ENCODE assay signal across 1 cellular context in the genomic region with DNA sequence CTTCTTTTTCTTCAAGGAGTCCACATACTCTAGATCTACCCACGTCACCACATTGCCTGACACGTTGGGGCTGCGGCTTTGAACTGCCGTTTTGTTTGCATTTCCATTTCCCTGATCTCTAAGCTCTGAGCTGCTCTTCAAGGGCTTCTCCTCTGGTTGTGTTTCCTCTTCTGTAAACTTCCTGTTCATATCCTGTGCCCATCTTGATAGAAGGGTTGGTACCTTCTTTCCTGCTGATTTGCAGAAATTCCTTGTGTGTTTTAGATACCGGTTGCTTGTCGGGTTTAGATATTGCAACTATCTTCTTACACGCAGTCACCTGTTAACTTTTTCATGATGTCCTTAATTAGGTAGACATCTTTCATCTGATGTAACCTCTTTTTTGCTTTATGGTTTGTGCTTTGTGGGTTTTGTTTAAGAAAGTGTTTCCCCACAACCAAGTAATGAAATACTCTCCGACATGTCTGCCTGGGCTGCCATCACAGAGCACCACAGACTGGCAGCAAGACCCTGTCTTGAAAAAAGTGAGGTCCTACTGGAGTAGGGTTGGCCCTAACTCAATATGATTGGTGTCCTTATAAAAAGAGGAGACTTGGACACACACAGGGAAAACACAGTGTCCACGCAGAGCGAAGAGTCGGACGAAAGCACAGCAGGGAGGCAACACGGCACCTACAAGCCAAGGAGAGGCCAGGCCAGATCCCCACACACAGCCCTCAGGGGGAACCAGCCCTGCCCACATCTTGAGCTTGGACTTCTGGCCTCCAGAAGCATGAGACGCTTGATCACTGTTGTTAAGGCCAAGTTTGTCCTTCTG.
A peak's percentile ranks its signal among the peaks of the same experiment; 100 is the strongest.
TF ChIP-seq lines count a peak whose summit lies in the region.

No MANE protein-coding gene starts in this region.

TF ChIP-seq in HepG2, 621 proteins besides CTCF, POLR2A, EP300 and RAD21 (continued from another document and continues in another):
- no peak for TF ChIP-seq ZKSCAN1 (IDR thresholded peaks at IDR 0.05; ENCODE audit: low read length)
- TF ChIP-seq, protein P1, sequence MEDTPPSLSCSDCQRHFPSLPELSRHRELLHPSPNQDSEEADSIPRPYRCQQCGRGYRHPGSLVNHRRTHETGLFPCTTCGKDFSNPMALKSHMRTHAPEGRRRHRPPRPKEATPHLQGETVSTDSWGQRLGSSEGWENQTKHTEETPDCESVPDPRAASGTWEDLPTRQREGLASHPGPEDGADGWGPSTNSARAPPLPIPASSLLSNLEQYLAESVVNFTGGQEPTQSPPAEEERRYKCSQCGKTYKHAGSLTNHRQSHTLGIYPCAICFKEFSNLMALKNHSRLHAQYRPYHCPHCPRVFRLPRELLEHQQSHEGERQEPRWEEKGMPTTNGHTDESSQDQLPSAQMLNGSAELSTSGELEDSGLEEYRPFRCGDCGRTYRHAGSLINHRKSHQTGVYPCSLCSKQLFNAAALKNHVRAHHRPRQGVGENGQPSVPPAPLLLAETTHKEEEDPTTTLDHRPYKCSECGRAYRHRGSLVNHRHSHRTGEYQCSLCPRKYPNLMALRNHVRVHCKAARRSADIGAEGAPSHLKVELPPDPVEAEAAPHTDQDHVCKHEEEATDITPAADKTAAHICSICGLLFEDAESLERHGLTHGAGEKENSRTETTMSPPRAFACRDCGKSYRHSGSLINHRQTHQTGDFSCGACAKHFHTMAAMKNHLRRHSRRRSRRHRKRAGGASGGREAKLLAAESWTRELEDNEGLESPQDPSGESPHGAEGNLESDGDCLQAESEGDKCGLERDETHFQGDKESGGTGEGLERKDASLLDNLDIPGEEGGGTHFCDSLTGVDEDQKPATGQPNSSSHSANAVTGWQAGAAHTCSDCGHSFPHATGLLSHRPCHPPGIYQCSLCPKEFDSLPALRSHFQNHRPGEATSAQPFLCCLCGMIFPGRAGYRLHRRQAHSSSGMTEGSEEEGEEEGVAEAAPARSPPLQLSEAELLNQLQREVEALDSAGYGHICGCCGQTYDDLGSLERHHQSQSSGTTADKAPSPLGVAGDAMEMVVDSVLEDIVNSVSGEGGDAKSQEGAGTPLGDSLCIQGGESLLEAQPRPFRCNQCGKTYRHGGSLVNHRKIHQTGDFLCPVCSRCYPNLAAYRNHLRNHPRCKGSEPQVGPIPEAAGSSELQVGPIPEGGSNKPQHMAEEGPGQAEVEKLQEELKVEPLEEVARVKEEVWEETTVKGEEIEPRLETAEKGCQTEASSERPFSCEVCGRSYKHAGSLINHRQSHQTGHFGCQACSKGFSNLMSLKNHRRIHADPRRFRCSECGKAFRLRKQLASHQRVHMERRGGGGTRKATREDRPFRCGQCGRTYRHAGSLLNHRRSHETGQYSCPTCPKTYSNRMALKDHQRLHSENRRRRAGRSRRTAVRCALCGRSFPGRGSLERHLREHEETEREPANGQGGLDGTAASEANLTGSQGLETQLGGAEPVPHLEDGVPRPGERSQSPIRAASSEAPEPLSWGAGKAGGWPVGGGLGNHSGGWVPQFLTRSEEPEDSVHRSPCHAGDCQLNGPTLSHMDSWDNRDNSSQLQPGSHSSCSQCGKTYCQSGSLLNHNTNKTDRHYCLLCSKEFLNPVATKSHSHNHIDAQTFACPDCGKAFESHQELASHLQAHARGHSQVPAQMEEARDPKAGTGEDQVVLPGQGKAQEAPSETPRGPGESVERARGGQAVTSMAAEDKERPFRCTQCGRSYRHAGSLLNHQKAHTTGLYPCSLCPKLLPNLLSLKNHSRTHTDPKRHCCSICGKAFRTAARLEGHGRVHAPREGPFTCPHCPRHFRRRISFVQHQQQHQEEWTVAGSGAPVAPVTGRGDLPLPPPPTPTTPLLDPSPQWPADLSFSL (CRISPR knock-in tag; IDR thresholded peaks at IDR 0.05) = no peak
- 0 out of 2 replicates have a peak, but pooled peaks have one; percentile 37 for TF ChIP-seq SMYD3 (CRISPR knock-in tag; IDR thresholded peaks at IDR 0.05)
- no peak for TF ChIP-seq ZBTB7B (CRISPR knock-in tag; IDR thresholded peaks at IDR 0.05)
- no peak for TF ChIP-seq ZBTB44 (CRISPR knock-in tag; IDR thresholded peaks at IDR 0.05)
- no peak for TF ChIP-seq NBN (conservative IDR thresholded peaks at IDR 0.05)
- TF ChIP-seq MBD4 (IDR thresholded peaks at IDR 0.05; ENCODE audit: borderline replicate concordance, low read length) = 0 out of 2 replicates have a peak, but pooled peaks have one; percentile 36
- TF ChIP-seq ZNF24 (IDR thresholded peaks at IDR 0.05) = no peak
- TF ChIP-seq NR3C1 (CRISPR knock-in tag; IDR thresholded peaks at IDR 0.05) = no peak
- TF ChIP-seq SMARCC2 (IDR thresholded peaks at IDR 0.05) = no peak
- no peak for TF ChIP-seq FOXA1 (IDR thresholded peaks at IDR 0.05)
- TF ChIP-seq FOXA1 (CRISPR knock-in tag; IDR thresholded peaks at IDR 0.05) = peak; percentile 83
- TF ChIP-seq, protein P2, sequence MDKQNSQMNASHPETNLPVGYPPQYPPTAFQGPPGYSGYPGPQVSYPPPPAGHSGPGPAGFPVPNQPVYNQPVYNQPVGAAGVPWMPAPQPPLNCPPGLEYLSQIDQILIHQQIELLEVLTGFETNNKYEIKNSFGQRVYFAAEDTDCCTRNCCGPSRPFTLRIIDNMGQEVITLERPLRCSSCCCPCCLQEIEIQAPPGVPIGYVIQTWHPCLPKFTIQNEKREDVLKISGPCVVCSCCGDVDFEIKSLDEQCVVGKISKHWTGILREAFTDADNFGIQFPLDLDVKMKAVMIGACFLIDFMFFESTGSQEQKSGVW (CRISPR knock-in tag; IDR thresholded peaks at IDR 0.05; ENCODE audit: borderline replicate concordance) = no peak
- no peak for TF ChIP-seq ZNF414 (CRISPR knock-in tag; IDR thresholded peaks at IDR 0.05)
- no peak for TF ChIP-seq ZNF780A (CRISPR knock-in tag; IDR thresholded peaks at IDR 0.05)
- TF ChIP-seq ZNF567 (CRISPR knock-in tag; IDR thresholded peaks at IDR 0.05; ENCODE audit: borderline replicate concordance) = no peak
- no peak for TF ChIP-seq ZNF607 (CRISPR knock-in tag; IDR thresholded peaks at IDR 0.05; ENCODE audit: borderline replicate concordance)
- no peak for TF ChIP-seq NFRKB (IDR thresholded peaks at IDR 0.05)
- TF ChIP-seq, protein P3, sequence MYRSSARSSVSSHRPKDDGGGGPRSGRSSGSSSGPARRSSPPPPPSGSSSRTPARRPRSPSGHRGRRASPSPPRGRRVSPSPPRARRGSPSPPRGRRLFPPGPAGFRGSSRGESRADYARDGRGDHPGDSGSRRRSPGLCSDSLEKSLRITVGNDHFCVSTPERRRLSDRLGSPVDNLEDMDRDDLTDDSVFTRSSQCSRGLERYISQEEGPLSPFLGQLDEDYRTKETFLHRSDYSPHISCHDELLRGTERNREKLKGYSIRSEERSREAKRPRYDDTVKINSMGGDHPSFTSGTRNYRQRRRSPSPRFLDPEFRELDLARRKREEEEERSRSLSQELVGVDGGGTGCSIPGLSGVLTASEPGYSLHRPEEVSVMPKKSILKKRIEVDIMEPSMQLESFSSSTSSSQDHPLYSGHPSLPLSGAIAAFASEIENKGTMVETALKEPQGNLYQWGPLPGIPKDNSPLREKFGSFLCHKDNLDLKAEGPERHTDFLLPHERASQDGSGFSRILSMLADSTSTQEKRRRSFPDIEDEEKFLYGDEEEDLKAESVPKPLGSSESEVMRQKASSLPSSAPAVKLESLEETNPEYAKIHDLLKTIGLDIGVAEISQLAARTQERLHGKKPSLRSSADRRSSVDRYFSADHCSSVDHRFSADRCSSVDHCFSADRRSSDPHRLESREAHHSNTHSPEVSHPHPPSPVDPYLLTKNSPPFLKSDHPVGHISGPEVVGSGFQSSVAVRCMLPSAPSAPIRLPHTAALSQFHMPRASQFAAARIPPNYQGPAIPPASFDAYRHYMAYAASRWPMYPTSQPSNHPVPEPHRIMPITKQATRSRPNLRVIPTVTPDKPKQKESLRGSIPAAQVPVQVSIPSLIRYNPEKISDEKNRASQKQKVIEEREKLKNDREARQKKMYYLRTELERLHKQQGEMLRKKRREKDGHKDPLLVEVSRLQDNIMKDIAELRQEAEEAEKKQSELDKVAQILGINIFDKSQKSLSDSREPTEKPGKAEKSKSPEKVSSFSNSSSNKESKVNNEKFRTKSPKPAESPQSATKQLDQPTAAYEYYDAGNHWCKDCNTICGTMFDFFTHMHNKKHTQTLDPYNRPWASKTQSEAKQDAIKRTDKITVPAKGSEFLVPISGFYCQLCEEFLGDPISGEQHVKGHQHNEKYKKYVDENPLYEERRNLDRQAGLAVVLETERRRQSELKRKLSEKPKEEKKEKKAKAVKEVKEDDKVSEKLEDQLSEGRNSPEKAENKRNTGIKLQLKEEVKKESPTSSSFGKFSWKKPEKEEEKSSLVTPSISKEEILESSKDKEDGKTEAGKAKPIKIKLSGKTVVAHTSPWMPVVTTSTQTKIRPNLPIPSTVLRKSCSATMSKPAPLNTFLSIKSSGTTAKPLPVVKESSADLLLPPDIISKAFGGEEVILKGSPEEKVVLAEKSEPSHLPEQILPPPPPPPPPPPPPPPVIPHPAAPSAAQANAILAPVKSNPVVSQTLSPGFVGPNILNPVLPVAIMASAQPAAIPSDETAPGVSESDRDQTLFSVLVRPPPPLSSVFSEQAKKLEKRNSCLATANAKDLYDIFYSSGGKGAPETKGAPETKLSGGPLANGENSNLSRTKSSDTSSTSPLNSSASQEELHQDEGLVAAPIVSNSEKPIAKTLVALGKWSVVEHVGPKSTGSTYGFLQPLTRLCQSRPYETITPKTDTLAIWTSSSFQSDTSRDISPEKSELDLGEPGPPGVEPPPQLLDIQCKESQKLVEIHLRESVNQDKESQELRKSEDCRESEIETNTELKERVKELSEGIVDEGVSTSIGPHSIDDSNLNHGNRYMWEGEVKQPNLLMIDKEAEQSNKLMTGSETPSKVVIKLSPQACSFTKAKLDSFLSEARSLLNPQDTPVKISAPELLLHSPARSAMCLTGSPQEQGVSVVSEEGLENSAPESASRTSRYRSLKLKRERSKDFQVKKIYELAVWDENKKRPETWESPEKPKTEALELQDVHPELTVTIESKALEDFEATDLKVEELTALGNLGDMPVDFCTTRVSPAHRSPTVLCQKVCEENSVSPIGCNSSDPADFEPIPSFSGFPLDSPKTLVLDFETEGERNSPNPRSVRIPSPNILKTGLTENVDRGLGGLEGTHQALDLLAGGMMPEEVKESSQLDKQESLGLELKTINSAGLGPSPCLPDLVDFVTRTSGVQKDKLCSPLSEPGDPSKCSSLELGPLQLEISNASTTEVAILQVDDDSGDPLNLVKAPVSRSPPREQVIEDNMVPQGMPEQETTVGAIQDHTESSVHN (CRISPR knock-in tag; IDR thresholded peaks at IDR 0.05) = no peak
- no peak for TF ChIP-seq ZNF589 (CRISPR knock-in tag; conservative IDR thresholded peaks at IDR 0.05)
- no peak for TF ChIP-seq ZNF597 (CRISPR knock-in tag; IDR thresholded peaks at IDR 0.05)
- no peak for TF ChIP-seq FOSL1 (CRISPR knock-in tag; IDR thresholded peaks at IDR 0.05; ENCODE audit: borderline replicate concordance)
- TF ChIP-seq ZNF205 (CRISPR knock-in tag; IDR thresholded peaks at IDR 0.05) = no peak
- TF ChIP-seq GPN1 (CRISPR knock-in tag; IDR thresholded peaks at IDR 0.05; ENCODE audit: borderline replicate concordance) = no peak
- TF ChIP-seq, protein P4, sequence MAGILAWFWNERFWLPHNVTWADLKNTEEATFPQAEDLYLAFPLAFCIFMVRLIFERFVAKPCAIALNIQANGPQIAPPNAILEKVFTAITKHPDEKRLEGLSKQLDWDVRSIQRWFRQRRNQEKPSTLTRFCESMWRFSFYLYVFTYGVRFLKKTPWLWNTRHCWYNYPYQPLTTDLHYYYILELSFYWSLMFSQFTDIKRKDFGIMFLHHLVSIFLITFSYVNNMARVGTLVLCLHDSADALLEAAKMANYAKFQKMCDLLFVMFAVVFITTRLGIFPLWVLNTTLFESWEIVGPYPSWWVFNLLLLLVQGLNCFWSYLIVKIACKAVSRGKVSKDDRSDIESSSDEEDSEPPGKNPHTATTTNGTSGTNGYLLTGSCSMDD (CRISPR knock-in tag; IDR thresholded peaks at IDR 0.05) = no peak
- TF ChIP-seq GATAD1 (CRISPR knock-in tag; IDR thresholded peaks at IDR 0.05) = no peak
- peak; percentile 41; the same call in 1 of the 2 replicates for TF ChIP-seq HMG20A (CRISPR knock-in tag; IDR thresholded peaks at IDR 0.05; ENCODE audit: borderline replicate concordance)
- no peak for TF ChIP-seq ARHGAP35 (CRISPR knock-in tag; IDR thresholded peaks at IDR 0.05; ENCODE audit: borderline replicate concordance)
- no peak for TF ChIP-seq ZNF276 (CRISPR knock-in tag; IDR thresholded peaks at IDR 0.05; ENCODE audit: low read depth)
- TF ChIP-seq HOXA5 (CRISPR knock-in tag; IDR thresholded peaks at IDR 0.05) = no peak
- no peak for TF ChIP-seq ZSCAN31 (CRISPR knock-in tag; IDR thresholded peaks at IDR 0.05; ENCODE audit: low read depth)
- no peak for TF ChIP-seq CHCHD3 (CRISPR knock-in tag; IDR thresholded peaks at IDR 0.05)
- TF ChIP-seq ZNF260 (CRISPR knock-in tag; IDR thresholded peaks at IDR 0.05; ENCODE audit: borderline replicate concordance, low read depth) = no peak
- no peak for TF ChIP-seq GTF3A (CRISPR knock-in tag; conservative IDR thresholded peaks at IDR 0.05)
- TF ChIP-seq ZNF678 (CRISPR knock-in tag; IDR thresholded peaks at IDR 0.05) = no peak
